Comparison of ENCODE assay signal across 14 cellular contexts in genomic region chr6:31528821-31529328, GRCh38. TPM values are rescaled to one million over a fixed set of nuclear protein-coding genes. Genes with fewer than 3 reads are reported as not detected.
DNase-seq lines count a peak whose midpoint lies in the region; ATAC-seq and TF ChIP-seq lines count a peak whose summit lies in the region.
"Had no signal": no experiment of that assay in that cellular context is flagged by ENCODE, and none has a peak within 500 bp of the region (broad histone marks: within the 10 kb centered on the region; RNA-seq: fewer than 3 reads in every experiment).

TSS of gene MCCD1 (plus strand) at chr6:31528962. CDS start at chr6:31529015, 53 bp downstream.

- H3K4me1 ChIP-seq in tibial nerve = no peaks in the 10 kb centered on the region

- H3K9me3 Mint-ChIP-seq in activated naive CD4-positive, alpha-beta T cell treated with anti-CD3 and anti-CD28 coated beads, Interleukin-2, amount 50 U/mL, for 72 hours = no peaks in the 10 kb centered on the region
- H3K9me3 Mint-ChIP-seq in type B pancreatic cell = no peaks in the 10 kb centered on the region

- H3K9me3 ChIP-seq in T-helper 17 cell (ENCODE audit: control insufficient read depth, low read length, poor library complexity, severe bottlenecking) (no peaks in the 10 kb centered on the region), tibial nerve (no peaks in the 10 kb centered on the region)

- peak; percentile 23 to 39 for ATAC-seq in activated naive CD4-positive, alpha-beta T cell treated with anti-CD3 and anti-CD28 coated beads, Interleukin-2, amount 50 U/mL, for 72 hours
- ATAC-seq in T-helper 17 cell (peak; percentile 18), left colon (peak; percentile 29)

- DNase-seq in activated naive CD4-positive, alpha-beta T cell treated with anti-CD3 and anti-CD28 coated beads, Interleukin-2, amount 50 U/mL, for 72 hours (ENCODE audit: low spot score in 2 of 2) = peak in 1 of 2 donors; percentile 48
- no peak for DNase-seq in activated naive CD4-positive, alpha-beta T cell treated with anti-CD3 and anti-CD28 coated beads, Interleukin-2, amount 50 U/mL, for 16 hours
- no peak for DNase-seq in T-helper 17 cell
- no peak for DNase-seq in left colon
- no peak for DNase-seq in type B pancreatic cell (ENCODE audit: extremely low spot score, unreplicated experiment)
- DNase-seq in tibial nerve (ENCODE audit: low spot score in 2 of 2) = no peak
- DNase-seq in superior temporal gyrus (ENCODE audit: extremely low spot score) = no peak
- DNase-seq in G401 (ENCODE audit: low spot score) = no peak
- DNase-seq: activated CD4-positive, alpha-beta T cell treated with anti-CD3 and anti-CD28 coated beads, Interleukin-2, amount 50 U/mL, for 1 hour; amygdala; KG1; NCI-H226 had no signal

- TF ChIP-seq CTCF in type B pancreatic cell (conservative IDR thresholded peaks at IDR 0.05) (no peak), tibial nerve (IDR thresholded peaks at IDR 0.05) (no peak)

- intact Hi-C loops in left colon (cut with DNase I, micrococcal nuclease) = no loop called here

- H3K27me3 Mint-ChIP-seq in T-helper 17 cell (no peaks in the 10 kb centered on the region), type B pancreatic cell (no peaks in the 10 kb centered on the region)

- peak within 1 kb of the TSS; percentile 61 for H3K4me3 Mint-ChIP-seq in T-helper 17 cell
- no peak within 1 kb of the TSS for H3K4me3 Mint-ChIP-seq in type B pancreatic cell

- H3K4me1 Mint-ChIP-seq in T-helper 17 cell (peaks cover 3% of the 10 kb centered on the region), type B pancreatic cell (ENCODE audit: unreplicated experiment) (peaks cover 4% of the 10 kb centered on the region)

- TF ChIP-seq POLR2A in tibial nerve (IDR thresholded peaks at IDR 0.05) = no peak

- in situ Hi-C loops in G401 (cut with HindIII; ENCODE audit: low sequenced_read_pairs) = no loop called here

- H3K27ac ChIP-seq in tibial nerve = no peak within 1 kb of the TSS
- H3K27ac ChIP-seq: epithelial cell of prostate had no signal

- 52 to 59% methylated on average over 7 of the region's 7 CpGs for WGBS in tibial nerve, 2 donors

- H3K4me3 ChIP-seq in tibial nerve = no peak within 1 kb of the TSS

- peak within 1 kb of the TSS; percentile 36 to 91 for H3K27ac Mint-ChIP-seq in activated naive CD4-positive, alpha-beta T cell treated with anti-CD3 and anti-CD28 coated beads, Interleukin-2, amount 50 U/mL, for 72 hours
- H3K27ac Mint-ChIP-seq in T-helper 17 cell (peak within 1 kb of the TSS; percentile 73), type B pancreatic cell (peak within 1 kb of the TSS; percentile 70)

- no peak for TF ChIP-seq EP300 in tibial nerve (IDR thresholded peaks at IDR 0.05)

- H3K27me3 ChIP-seq in tibial nerve = no peaks in the 10 kb centered on the region

- peaks cover 0 to 49% (median 23%) of the 10 kb centered on the region in 3 donors for H3K36me3 ChIP-seq in tibial nerve

- H3K36me3 Mint-ChIP-seq in activated naive CD4-positive, alpha-beta T cell treated with anti-CD3 and anti-CD28 coated beads, Interleukin-2, amount 50 U/mL, for 72 hours = peaks cover 15 to 36% of the 10 kb centered on the region in 2 donors
- H3K36me3 Mint-ChIP-seq in T-helper 17 cell (ENCODE audit: low read depth) (peaks cover 4% of the 10 kb centered on the region), type B pancreatic cell (peaks cover 36% of the 10 kb centered on the region)

RNA-seq across cellular contexts. Expression of gene MCCD1, which starts in this region (rescaled TPM):
- total RNA-seq in activated naive CD4-positive, alpha-beta T cell treated with anti-CD3 and anti-CD28 coated beads, Interleukin-2, amount 50 U/mL, for 72 hours = not detected
- total RNA-seq in T-helper 17 cell (not detected), left colon (not detected), type B pancreatic cell (ENCODE audit: low replicate concordance) (not detected in 2 replicates), tibial nerve (not detected)
- total RNA-seq in G401 (2014; rRNA removed; shearing (Covaris generic)) = 2.1 TPM in 1 of 2 replicates, not detected in the other
- total RNA-seq: myocyte had no signal

Comparison
In these comparisons a context has a peak if more than half of its experiments do, and no peak if none do; other contexts are left out.
1. Peak in ATAC-seq in activated naive CD4-positive, alpha-beta T cell treated with anti-CD3 and anti-CD28 coated beads, Interleukin-2, amount 50 U/mL, for 72 hours; RNA of the gene not detected or under 1 TPM.
2. Peak in ATAC-seq in T-helper 17 cell; RNA of the gene not detected or under 1 TPM.
3. Peak in ATAC-seq in left colon; RNA of the gene not detected or under 1 TPM.